12 cellular contexts compared by ENCODE assay signal in genomic region chrX:53930513-53931380, GRCh38.
A peak's percentile ranks its signal among the peaks of the same experiment; 100 is the strongest.
DNase-seq lines count a peak whose midpoint lies in the region; ATAC-seq and TF ChIP-seq lines count a peak whose summit lies in the region.
"Had no signal": no experiment of that assay in that cellular context is flagged by ENCODE, and none has a peak within 500 bp of the region (broad histone marks: within the 10 kb centered on the region; RNA-seq: fewer than 3 reads in every experiment).

No MANE protein-coding gene starts in this region.

- H3K4me1 Mint-ChIP-seq in stimulated activated naive CD8-positive, alpha-beta T cell treated with anti-CD3 and anti-CD28 coated beads, Interleukin-15, amount 100 ng/mL, for 72 hours: peaks cover 9% of the 10 kb centered on the region

- ATAC-seq in activated naive CD4-positive, alpha-beta T cell treated with anti-CD3 and anti-CD28 coated beads, Interleukin-2, amount 50 U/mL, for 72 hours: peak; percentile 85 to 91
- ATAC-seq in stimulated activated naive CD8-positive, alpha-beta T cell treated with anti-CD3 and anti-CD28 coated beads, Interleukin-15, amount 100 ng/mL, for 72 hours: peak; percentile 80

- H3K4me3 Mint-ChIP-seq in stimulated activated naive CD8-positive, alpha-beta T cell treated with anti-CD3 and anti-CD28 coated beads, Interleukin-15, amount 100 ng/mL, for 72 hours: no peak overlapping the region

- in situ Hi-C loops in G401 (cut with HindIII; ENCODE audit: low sequenced_read_pairs): no loop called here

- H3K36me3 Mint-ChIP-seq in activated naive CD4-positive, alpha-beta T cell treated with anti-CD3 and anti-CD28 coated beads, Interleukin-2, amount 50 U/mL, for 72 hours: no peaks in the 10 kb centered on the region

- TF ChIP-seq CTCF in fibroblast of mammary gland (conservative IDR thresholded peaks at IDR 0.05; ENCODE audit: control insufficient read depth, insufficient read depth, low read depth, low read length): no peak

- H3K27ac Mint-ChIP-seq in activated naive CD4-positive, alpha-beta T cell treated with anti-CD3 and anti-CD28 coated beads, Interleukin-2, amount 50 U/mL, for 72 hours: peak overlapping the region in 1 of 2 donors; percentile 2
- peak overlapping the region; percentile 13 to 79 for H3K27ac Mint-ChIP-seq in stimulated activated naive CD8-positive, alpha-beta T cell treated with anti-CD3 and anti-CD28 coated beads, Interleukin-15, amount 100 ng/mL, for 72 hours

- H3K27me3 Mint-ChIP-seq in stimulated activated naive CD8-positive, alpha-beta T cell treated with anti-CD3 and anti-CD28 coated beads, Interleukin-15, amount 100 ng/mL, for 72 hours: no peaks in the 10 kb centered on the region

- no peak for DNase-seq in activated naive CD4-positive, alpha-beta T cell treated with anti-CD3 and anti-CD28 coated beads, Interleukin-2, amount 50 U/mL, for 72 hours (ENCODE audit: low spot score in 2 of 2)
- no peak for DNase-seq in activated naive CD4-positive, alpha-beta T cell treated with anti-CD3 and anti-CD28 coated beads, Interleukin-2, amount 50 U/mL, for 16 hours
- DNase-seq in RPMI7951 (ENCODE audit: low read depth) (peak; percentile 60), fibroblast of mammary gland (ENCODE audit: low read depth) (peak; percentile 82), posterior vena cava (ENCODE audit: low spot score) (no peak), G401 (ENCODE audit: low spot score) (no peak), iPS-NIHi11 (ENCODE audit: low spot score) (no peak)
- peak in 1 of 2 donors; percentile 10 for DNase-seq in stimulated activated naive CD8-positive, alpha-beta T cell treated with anti-CD3 and anti-CD28 coated beads, Interleukin-15, amount 100 ng/mL, for 72 hours
- DNase-seq: activated CD4-positive, alpha-beta T cell treated with anti-CD3 and anti-CD28 coated beads, Interleukin-2, amount 50 U/mL, for 4 hours; AML-193; DND-41 had no signal

- no peak overlapping the region for H3K4me3 ChIP-seq in fibroblast of mammary gland (ENCODE audit: control insufficient read depth, low read depth, low read length)
- H3K4me3 ChIP-seq: lung had no signal

- intact Hi-C loops in posterior vena cava (cut with DNase I): no loop called here

- no peaks in the 10 kb centered on the region for H3K9me3 Mint-ChIP-seq in activated naive CD4-positive, alpha-beta T cell treated with anti-CD3 and anti-CD28 coated beads, Interleukin-2, amount 50 U/mL, for 72 hours
- no peaks in the 10 kb centered on the region for H3K9me3 Mint-ChIP-seq in stimulated activated naive CD8-positive, alpha-beta T cell treated with anti-CD3 and anti-CD28 coated beads, Interleukin-15, amount 100 ng/mL, for 72 hours

Comparison
In these comparisons a context has a peak if more than half of its experiments do, and no peak if none do; other contexts are left out.
1. DNase-seq: peak in RPMI7951 (single experiment) and fibroblast of mammary gland (single experiment); none in activated naive CD4-positive, alpha-beta T cell treated with anti-CD3 and anti-CD28 coated beads, Interleukin-2, amount 50 U/mL, for 72 hours (0 of 2), activated naive CD4-positive, alpha-beta T cell treated with anti-CD3 and anti-CD28 coated beads, Interleukin-2, amount 50 U/mL, for 16 hours (single experiment), posterior vena cava (single experiment), G401 (single experiment) and iPS-NIHi11 (single experiment).